ENCODE assay signal across 17 cellular contexts in the genomic region with DNA sequence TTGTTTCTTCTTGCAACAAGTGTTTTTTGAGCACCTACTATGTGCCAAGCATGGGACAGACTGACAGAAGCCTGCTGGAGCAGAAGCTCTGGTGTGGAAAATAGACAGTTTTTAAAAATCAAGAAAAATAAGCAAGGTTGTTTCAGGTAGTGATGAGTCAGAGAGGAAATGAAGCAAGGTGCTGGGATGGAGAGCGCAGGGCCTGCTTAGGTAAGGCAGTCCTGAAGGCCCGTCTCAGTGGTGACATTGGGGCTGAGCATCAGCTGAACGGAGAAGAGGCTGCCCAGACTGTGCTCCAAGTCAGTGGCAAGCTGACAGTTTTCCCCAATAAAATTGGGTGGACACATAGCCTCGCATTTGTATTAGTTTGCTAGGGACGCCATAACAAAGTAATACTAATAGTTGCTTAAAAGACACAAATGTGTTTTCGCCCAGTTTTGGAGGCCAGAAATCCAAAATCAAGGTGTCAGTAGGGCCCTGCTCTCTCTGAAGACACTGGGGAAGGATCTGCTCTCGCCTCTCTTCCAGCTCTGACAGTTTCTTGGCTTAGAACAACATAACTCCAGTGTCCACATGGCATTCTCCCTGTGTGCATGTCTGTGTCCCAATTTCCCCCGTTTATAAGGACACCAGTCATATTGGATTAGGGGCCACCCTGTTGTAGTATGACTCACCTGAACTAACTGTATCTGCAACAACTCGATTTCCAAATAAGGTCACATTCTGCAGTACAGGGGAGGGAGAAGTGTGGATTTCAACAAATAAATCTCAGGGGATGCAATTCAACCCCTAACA.
A peak's percentile ranks its signal among the peaks of the same experiment; 100 is the strongest.
DNase-seq lines count a peak whose midpoint lies in the region; ATAC-seq and TF ChIP-seq lines count a peak whose summit lies in the region.
"Had no signal": no experiment of that assay in that cellular context is flagged by ENCODE, and none has a peak within 500 bp of the region (broad histone marks: within the 10 kb centered on the region; RNA-seq: fewer than 3 reads in every experiment).

No MANE protein-coding gene starts in this region.

- H3K9me3 Mint-ChIP-seq in stimulated activated effector memory CD8-positive, alpha-beta T cell treated with anti-CD3 and anti-CD28 coated beads, Interleukin-12 subunit alpha, Interleukin-12 subunit beta, amount 100 ng/mL, for 72 hours, result no peaks in the 10 kb centered on the region
- H3K9me3 Mint-ChIP-seq: activated naive CD4-positive, alpha-beta T cell treated with anti-CD3 and anti-CD28 coated beads, Interleukin-2, amount 10 ng/mL, durations not matched to agents 7 days and 5 days; naive thymus-derived CD8-positive, alpha-beta T cell; stimulated activated naive CD8-positive, alpha-beta T cell treated with anti-CD3 and anti-CD28 coated beads, Interleukin-15, Interleukin-2, amounts not matched to agents 100 ng/mL and 50 ng/mL, for 24 hours had no signal

- H3K4me3 ChIP-seq in right atrium auricular region (no peak overlapping the region), SJSA1 (no peak overlapping the region), fibroblast of pulmonary artery (replicated peaks; ENCODE audit: low read depth, low read length) (no peak overlapping the region)
- H3K4me3 ChIP-seq: A549, upper lobe of right lung had no signal

- H3K27ac Mint-ChIP-seq in stimulated activated effector memory CD8-positive, alpha-beta T cell treated with anti-CD3 and anti-CD28 coated beads, Interleukin-12 subunit alpha, Interleukin-12 subunit beta, amount 100 ng/mL, for 72 hours, result no peak overlapping the region
- H3K27ac Mint-ChIP-seq: activated naive CD4-positive, alpha-beta T cell treated with anti-CD3 and anti-CD28 coated beads, Interleukin-2, amount 10 ng/mL, durations not matched to agents 7 days and 5 days; CD4-positive, CD25-positive, alpha-beta regulatory T cell; naive thymus-derived CD8-positive, alpha-beta T cell; stimulated activated naive CD8-positive, alpha-beta T cell treated with anti-CD3 and anti-CD28 coated beads, Interleukin-15, Interleukin-2, amounts not matched to agents 100 ng/mL and 50 ng/mL, for 24 hours had no signal

- H3K27ac ChIP-seq in right atrium auricular region, result no peak overlapping the region
- peak overlapping the region; percentile 95 for H3K27ac ChIP-seq in SJSA1
- H3K27ac ChIP-seq: A549, upper lobe of right lung had no signal

- no peaks in the 10 kb centered on the region for H3K9me3 ChIP-seq in right atrium auricular region
- H3K9me3 ChIP-seq in SJSA1 (replicated peaks), result no peaks in the 10 kb centered on the region
- H3K9me3 ChIP-seq: A549, upper lobe of right lung had no signal

- H3K4me1 Mint-ChIP-seq in stimulated activated effector memory CD8-positive, alpha-beta T cell treated with anti-CD3 and anti-CD28 coated beads, Interleukin-12 subunit alpha, Interleukin-12 subunit beta, amount 100 ng/mL, for 72 hours, result no peaks in the 10 kb centered on the region
- H3K4me1 Mint-ChIP-seq: activated naive CD4-positive, alpha-beta T cell treated with anti-CD3 and anti-CD28 coated beads, Interleukin-2, amount 10 ng/mL, durations not matched to agents 7 days and 5 days; CD4-positive, CD25-positive, alpha-beta regulatory T cell; naive thymus-derived CD8-positive, alpha-beta T cell had no signal

- no peaks in the 10 kb centered on the region for H3K36me3 ChIP-seq in right atrium auricular region
- H3K36me3 ChIP-seq in SJSA1, result no peaks in the 10 kb centered on the region
- H3K36me3 ChIP-seq: upper lobe of right lung had no signal

- intact Hi-C loops in left cardiac atrium (cut with DNase I), result no loop called here

- peak; percentile 44 to 51 for ATAC-seq in left cardiac atrium
- ATAC-seq in stimulated activated effector memory CD8-positive, alpha-beta T cell treated with anti-CD3 and anti-CD28 coated beads, Interleukin-12 subunit alpha, Interleukin-12 subunit beta, amount 100 ng/mL, for 72 hours, result peak; percentile 43
- ATAC-seq in GM21423 (IDR thresholded peaks at IDR 0.05; ENCODE audit: unreplicated experiment), result no peak
- ATAC-seq: A549; naive thymus-derived CD8-positive, alpha-beta T cell; upper lobe of right lung had no signal

- peaks cover 0 to 25% of the 10 kb centered on the region in 2 donors for H3K4me1 ChIP-seq in right atrium auricular region
- peaks cover 63% of the 10 kb centered on the region for H3K4me1 ChIP-seq in SJSA1 (replicated peaks)
- H3K4me1 ChIP-seq: A549 had no signal

- no peaks in the 10 kb centered on the region for H3K36me3 Mint-ChIP-seq in stimulated activated effector memory CD8-positive, alpha-beta T cell treated with anti-CD3 and anti-CD28 coated beads, Interleukin-12 subunit alpha, Interleukin-12 subunit beta, amount 100 ng/mL, for 72 hours
- H3K36me3 Mint-ChIP-seq: activated naive CD4-positive, alpha-beta T cell treated with anti-CD3 and anti-CD28 coated beads, Interleukin-2, amount 10 ng/mL, durations not matched to agents 7 days and 5 days; CD4-positive, CD25-positive, alpha-beta regulatory T cell; naive thymus-derived CD8-positive, alpha-beta T cell had no signal

- TF ChIP-seq CTCF in right atrium auricular region (IDR thresholded peaks at IDR 0.05) (no peak), fibroblast of pulmonary artery (IDR thresholded peaks at IDR 0.05; ENCODE audit: low read length, missing control alignments) (no peak)

- DNase-seq in left cardiac atrium, result no peak
- DNase-seq in right atrium auricular region (ENCODE audit: low spot score), result no peak
- DNase-seq in SJSA1 (ENCODE audit: low read depth in 1 of 2, low spot score in 2 of 2), result peak; percentile 68 to 82
- DNase-seq in fibroblast of pulmonary artery (ENCODE audit: low read depth), result peak; percentile 20
- no peak for DNase-seq in stimulated activated effector memory CD8-positive, alpha-beta T cell treated with anti-CD3 and anti-CD28 coated beads, Interleukin-12 subunit alpha, Interleukin-12 subunit beta, amount 100 ng/mL, for 72 hours (ENCODE audit: low spot score in 2 of 2)
- no peak for DNase-seq in T-helper 1 cell
- no peak for DNase-seq in NOMO-1 treated with DMSO at 0.1 percent for 48 hours (lab: John Stamatoyannopoulos, UW; ENCODE audit: unreplicated experiment)
- DNase-seq: activated naive CD4-positive, alpha-beta T cell treated with anti-CD3 and anti-CD28 coated beads, Interleukin-2, amount 10 ng/mL, durations not matched to agents 7 days and 5 days; CD4-positive, CD25-positive, alpha-beta regulatory T cell; cortex of kidney; naive thymus-derived CD8-positive, alpha-beta T cell; NCI-H1930; NCI-H510A; upper lobe of right lung had no signal

- H3K27me3 ChIP-seq in right atrium auricular region (no peaks in the 10 kb centered on the region), SJSA1 (replicated peaks) (no peaks in the 10 kb centered on the region)
- H3K27me3 ChIP-seq: upper lobe of right lung had no signal

- H3K4me3 Mint-ChIP-seq in stimulated activated effector memory CD8-positive, alpha-beta T cell treated with anti-CD3 and anti-CD28 coated beads, Interleukin-12 subunit alpha, Interleukin-12 subunit beta, amount 100 ng/mL, for 72 hours, result no peak overlapping the region
- H3K4me3 Mint-ChIP-seq: activated naive CD4-positive, alpha-beta T cell treated with anti-CD3 and anti-CD28 coated beads, Interleukin-2, amount 10 ng/mL, durations not matched to agents 7 days and 5 days; CD4-positive, CD25-positive, alpha-beta regulatory T cell; naive thymus-derived CD8-positive, alpha-beta T cell; stimulated activated naive CD8-positive, alpha-beta T cell treated with anti-CD3 and anti-CD28 coated beads, Interleukin-15, Interleukin-2, amounts not matched to agents 100 ng/mL and 50 ng/mL, for 24 hours had no signal

Comparison
In these comparisons a context has a peak if more than half of its experiments do, and no peak if none do; other contexts are left out.
1. DNase-seq: peak in SJSA1 (2 of 2) and fibroblast of pulmonary artery (single experiment); none in left cardiac atrium (single experiment), right atrium auricular region (single experiment), stimulated activated effector memory CD8-positive, alpha-beta T cell treated with anti-CD3 and anti-CD28 coated beads, Interleukin-12 subunit alpha, Interleukin-12 subunit beta, amount 100 ng/mL, for 72 hours (0 of 2), T-helper 1 cell (0 of 5) and NOMO-1 treated with DMSO at 0.1 percent for 48 hours (single experiment).